In the genomic region with DNA sequence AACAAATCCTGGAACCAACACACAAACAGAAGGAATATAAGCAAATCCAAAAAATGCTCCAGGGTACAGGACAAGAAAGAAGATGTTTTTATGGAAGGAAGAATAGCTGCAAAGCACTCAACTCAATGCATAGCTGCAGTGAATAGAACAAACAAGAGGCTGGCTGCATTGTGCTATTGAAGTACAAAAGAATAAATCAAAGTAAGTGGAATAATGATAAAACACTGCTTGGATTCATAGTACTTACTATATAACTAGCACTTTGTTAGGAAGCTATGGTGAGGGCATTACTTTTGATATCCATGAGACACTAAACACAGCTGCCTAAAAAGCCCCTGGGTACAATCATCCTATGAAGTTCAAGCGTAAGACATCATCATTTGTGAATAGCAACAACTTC, we compare ENCODE assay signal across 22 cellular contexts.
DNase-seq lines count a peak whose midpoint lies in the region; ATAC-seq and TF ChIP-seq lines count a peak whose summit lies in the region.
"Had no signal": no experiment of that assay in that cellular context is flagged by ENCODE, and none has a peak within 500 bp of the region (broad histone marks: within the 10 kb centered on the region; RNA-seq: fewer than 3 reads in every experiment).

No MANE protein-coding gene starts in this region.

- peaks cover 0 to 8% (median 2%) of the 10 kb centered on the region in 7 donors for H3K9me3 Mint-ChIP-seq in CD14-positive monocyte

- intact Hi-C loops in CD14-positive monocyte (cut with micrococcal nuclease) (no loop called here), sciatic nerve (cut with DNase I) (no loop called here)

- no peak overlapping the region for H3K27ac Mint-ChIP-seq in CD14-positive monocyte

- no peak for TF ChIP-seq CTCF in CD14-positive monocyte (IDR thresholded peaks at IDR 0.05)

- peak in 2 of 3 experiments; percentile 31 to 32 for DNase-seq in NCI-H1417 (lab: John Stamatoyannopoulos, UW)
- no peak for DNase-seq in NCI-H1417 treated with DMSO at 0.1 percent for 48 hours (lab: John Stamatoyannopoulos, UW)
- DNase-seq in NCI-H69 (lab: John Stamatoyannopoulos, UW) = peak; percentile 60
- peak; percentile 61 for DNase-seq in medulla oblongata (ENCODE audit: extremely low spot score)
- no peak for DNase-seq in activated CD4-positive, CD25-positive, alpha-beta regulatory T cell (lab: John Stamatoyannopoulos, UW)
- no peak for DNase-seq in CD14-positive monocyte (ENCODE audit: low spot score)
- DNase-seq in sciatic nerve (ENCODE audit: low spot score) = no peak
- DNase-seq: 8988T, AML-193, EL, GF-D8, KBM-7, MM.1S, NCI-H1048, NCI-H1436 treated with DMSO at 0.1 percent for 48 hours, NCI-H2171 treated with DMSO at 0.1 percent for 48 hours, NCI-H510A, NCI-H82, SIG-M5, SK-N-SH had no signal

- H3K27me3 Mint-ChIP-seq in CD14-positive monocyte (ENCODE audit: low read depth in 3 of 3) = peaks cover 0 to 1% (median 0%) of the 10 kb centered on the region in 3 donors

- H3K36me3 Mint-ChIP-seq in CD14-positive monocyte = no peaks in the 10 kb centered on the region

- no peak overlapping the region for H3K4me3 Mint-ChIP-seq in CD14-positive monocyte

- ATAC-seq in HG03045 (IDR thresholded peaks at IDR 0.05; ENCODE audit: unreplicated experiment) = no peak
- no peak for ATAC-seq in sciatic nerve
- ATAC-seq: Panc1 had no signal

- no peaks in the 10 kb centered on the region for H3K4me1 Mint-ChIP-seq in CD14-positive monocyte

Comparison
In these comparisons a context has a peak if more than half of its experiments do, and no peak if none do; other contexts are left out.
1. DNase-seq: peak in NCI-H1417 (2 of 3), NCI-H69 (single experiment) and medulla oblongata (single experiment); none in NCI-H1417 treated with DMSO at 0.1 percent for 48 hours (single experiment), activated CD4-positive, CD25-positive, alpha-beta regulatory T cell (0 of 4), CD14-positive monocyte (single experiment) and sciatic nerve (single experiment).